In genomic region chr22:46791201-46791731, GRCh38 we compare ENCODE assay signal across 1 cellular context.
TF ChIP-seq lines count a peak whose summit lies in the region.

No MANE protein-coding gene starts in this region.

TF ChIP-seq in IMR-90, 13 proteins besides CTCF, POLR2A, EP300 and RAD21:
- no peak for TF ChIP-seq CEBPB (IDR thresholded peaks at IDR 0.05; ENCODE audit: low read depth, low read length)
- TF ChIP-seq MXI1 (IDR thresholded peaks at IDR 0.05; ENCODE audit: borderline replicate concordance, low read depth, low read length) = 0 out of 2 replicates have a peak, but pooled peaks have one; percentile 61
- no peak for TF ChIP-seq RCOR1 (IDR thresholded peaks at IDR 0.05; ENCODE audit: insufficient replicate concordance, low read length)
- TF ChIP-seq NFE2L2 (IDR thresholded peaks at IDR 0.05; ENCODE audit: low read depth, low read length) = no peak
- peak; percentile 82 for TF ChIP-seq FOS (IDR thresholded peaks at IDR 0.05; ENCODE audit: low read depth, low read length)
- no peak for TF ChIP-seq BHLHE40 (IDR thresholded peaks at IDR 0.05; ENCODE audit: low read depth, low read length)
- no peak for TF ChIP-seq MAFK (IDR thresholded peaks at IDR 0.05; ENCODE audit: low read depth, low read length)
- TF ChIP-seq SMC3 (IDR thresholded peaks at IDR 0.05; ENCODE audit: low read depth, low read length) = no peak
- TF ChIP-seq MAZ (IDR thresholded peaks at IDR 0.05; ENCODE audit: borderline replicate concordance, low read depth, low read length) = no peak
- TF ChIP-seq CHD1 (IDR thresholded peaks at IDR 0.05; ENCODE audit: low read depth, low read length) = no peak
- TF ChIP-seq USF2 (IDR thresholded peaks at IDR 0.05; ENCODE audit: low read depth, low read length) = peak; percentile 81
- no peak for TF ChIP-seq ELK1 (IDR thresholded peaks at IDR 0.05; ENCODE audit: borderline replicate concordance, low read depth, low read length)
- no peak for TF ChIP-seq RFX5 (IDR thresholded peaks at IDR 0.05; ENCODE audit: low read depth, low read length)
